1 cellular context compared by ENCODE assay signal in genomic region chr7:32532086-32532485, GRCh38.
TF ChIP-seq lines count a peak whose summit lies in the region.

No MANE protein-coding gene starts in this region.

TF ChIP-seq in GM23338, 12 proteins besides CTCF, POLR2A, EP300 and RAD21 (continued from another document):
- no peak for TF ChIP-seq ZNF462 (CRISPR knock-in tag; IDR thresholded peaks at IDR 0.05)
- TF ChIP-seq JUNB (IDR thresholded peaks at IDR 0.05; ENCODE audit: unreplicated experiment), result no peak
- no peak for TF ChIP-seq POLR2AphosphoS5 (IDR thresholded peaks at IDR 0.05; ENCODE audit: low read depth)
